Comparison of ENCODE assay signal across 20 cellular contexts in the genomic region with DNA sequence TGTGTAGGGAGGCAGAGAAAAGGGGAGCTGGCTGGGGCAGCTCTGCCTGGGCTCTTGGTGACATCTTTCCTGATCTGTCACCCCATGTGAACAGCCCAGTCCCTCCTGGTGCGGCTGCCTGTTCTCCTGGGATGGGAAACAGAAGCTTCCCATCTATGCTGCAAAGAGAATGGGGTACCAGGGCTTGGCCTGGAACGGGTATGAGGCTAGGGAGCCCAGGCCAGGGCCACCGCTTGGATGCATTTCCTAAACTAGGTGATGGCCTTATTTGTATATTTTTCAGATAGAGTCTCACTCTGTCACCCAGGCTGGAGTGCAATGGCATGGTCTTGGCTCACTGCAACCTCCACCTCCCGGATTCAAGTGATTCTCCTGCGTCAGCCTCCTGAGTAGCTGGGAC. TPM values are rescaled to one million over a fixed set of nuclear protein-coding genes. Genes with fewer than 3 reads are reported as not detected.
DNase-seq lines count a peak whose midpoint lies in the region; ATAC-seq and TF ChIP-seq lines count a peak whose summit lies in the region.
"Had no signal": no experiment of that assay in that cellular context is flagged by ENCODE, and none has a peak within 500 bp of the region (broad histone marks: within the 10 kb centered on the region; RNA-seq: fewer than 3 reads in every experiment).

No MANE protein-coding gene starts in this region.

- no peak overlapping the region for H2AFZ ChIP-seq in MM.1S (ENCODE audit: low read length)

- H3K9me3 ChIP-seq in RWPE2 (ENCODE audit: severe bottlenecking) (no peaks in the 10 kb centered on the region), endodermal cell (ENCODE audit: control insufficient read depth, low read length) (no peaks in the 10 kb centered on the region), mucosa of descending colon (no peaks in the 10 kb centered on the region), MM.1S (replicated peaks; ENCODE audit: insufficient read depth, low read length) (no peaks in the 10 kb centered on the region)
- H3K9me3 ChIP-seq: BE2C, BLaER1 had no signal

- no peaks in the 10 kb centered on the region for H3K27me3 ChIP-seq in RWPE2 (ENCODE audit: insufficient read depth, poor library complexity, severe bottlenecking)
- no peaks in the 10 kb centered on the region for H3K27me3 ChIP-seq in endodermal cell (ENCODE audit: control insufficient read depth, insufficient read depth, low read length, poor library complexity, severe bottlenecking)
- no peaks in the 10 kb centered on the region for H3K27me3 ChIP-seq in MM.1S (replicated peaks; ENCODE audit: insufficient read depth, low read length)
- H3K27me3 ChIP-seq: BLaER1 had no signal

- TF ChIP-seq CTCF in RWPE2 (IDR thresholded peaks at IDR 0.05; ENCODE audit: poor library complexity, severe bottlenecking) (no peak), endodermal cell (conservative IDR thresholded peaks at IDR 0.05) (no peak), mucosa of descending colon (IDR thresholded peaks at IDR 0.05) (no peak), MM.1S (IDR thresholded peaks at IDR 0.05; ENCODE audit: low read length) (no peak)

- no peaks in the 10 kb centered on the region for H3K79me2 ChIP-seq in MM.1S (ENCODE audit: low read length)

- no peak overlapping the region for H3K27ac Mint-ChIP-seq in endodermal cell
- H3K27ac Mint-ChIP-seq: CD14-positive monocyte; CD4-positive, CD25-positive, alpha-beta regulatory T cell; CD8-positive, alpha-beta memory T cell had no signal

- no peaks in the 10 kb centered on the region for H4K20me1 ChIP-seq in MM.1S (ENCODE audit: insufficient read depth, low read length)
- H4K20me1 ChIP-seq: BLaER1 had no signal

- H3K36me3 Mint-ChIP-seq in endodermal cell (ENCODE audit: low read depth): no peaks in the 10 kb centered on the region
- H3K36me3 Mint-ChIP-seq: CD14-positive monocyte; CD4-positive, alpha-beta memory T cell; CD4-positive, CD25-positive, alpha-beta regulatory T cell had no signal

- H3K27me3 Mint-ChIP-seq in endodermal cell (ENCODE audit: insufficient read depth): no peaks in the 10 kb centered on the region

- DNase-seq in RWPE2 (ENCODE audit: low spot score) (peak; percentile 34), endodermal cell (peak; percentile 33), mesenteric fat pad (ENCODE audit: low spot score) (peak; percentile 53), mucosa of descending colon (no peak), MM.1S (no peak)
- DNase-seq in central memory CD4-positive, alpha-beta T cell: no peak
- DNase-seq: 8988T; ACHN; BE2C; C1 segment of cervical spinal cord; CD4-positive, alpha-beta memory T cell; CD4-positive, CD25-positive, alpha-beta regulatory T cell; CD8-positive, alpha-beta memory T cell; COR-L47; DMS 273 treated with DMSO at 0.1 percent for 48 hours; DMS79 treated with DMSO at 0.1 percent for 48 hours; GF-D8 had no signal

- 88 to 92% methylated on average over 4 to 5 of the region's 5 CpGs for WGBS in endodermal cell (ENCODE audit: insufficient coverage in 1 of 2, insufficient read length in 1 of 2), 2 experiments

- no peaks in the 10 kb centered on the region for H3F3A ChIP-seq in MM.1S (ENCODE audit: insufficient read depth, low read length)

- H3K4me1 Mint-ChIP-seq in endodermal cell: peaks cover 16% of the 10 kb centered on the region
- H3K4me1 Mint-ChIP-seq: CD14-positive monocyte; CD4-positive, alpha-beta memory T cell; CD4-positive, CD25-positive, alpha-beta regulatory T cell; CD8-positive, alpha-beta memory T cell had no signal

- H3K27ac ChIP-seq in RWPE2 (ENCODE audit: poor library complexity, severe bottlenecking) (no peak overlapping the region), endodermal cell (ENCODE audit: low read depth, low read length) (no peak overlapping the region), MM.1S (ENCODE audit: low read length) (no peak overlapping the region)
- H3K27ac ChIP-seq: BLaER1 had no signal

- intact Hi-C loops in mucosa of descending colon (cut with DNase I, micrococcal nuclease): no loop called here

- no peak for ATAC-seq in RWPE2 (ENCODE audit: low read depth)
- no peak for ATAC-seq in mucosa of descending colon

- H3K36me3 ChIP-seq in RWPE2 (ENCODE audit: low read depth): no peaks in the 10 kb centered on the region
- H3K36me3 ChIP-seq in endodermal cell (ENCODE audit: control insufficient read depth, insufficient read depth, low read length): no peaks in the 10 kb centered on the region
- H3K36me3 ChIP-seq in mucosa of descending colon (ENCODE audit: low read depth): no peaks in the 10 kb centered on the region
- H3K36me3 ChIP-seq in MM.1S (replicated peaks; ENCODE audit: insufficient read depth, low read length): no peaks in the 10 kb centered on the region
- H3K36me3 ChIP-seq: BE2C, BLaER1 had no signal

- H3K4me3 Mint-ChIP-seq in endodermal cell: no peak overlapping the region
- H3K4me3 Mint-ChIP-seq: CD14-positive monocyte; CD4-positive, alpha-beta memory T cell; CD4-positive, CD25-positive, alpha-beta regulatory T cell; CD8-positive, alpha-beta memory T cell had no signal

- H3K9me3 Mint-ChIP-seq in endodermal cell: no peaks in the 10 kb centered on the region
- H3K9me3 Mint-ChIP-seq: CD14-positive monocyte; CD8-positive, alpha-beta memory T cell had no signal

- no peak overlapping the region for H3K9ac ChIP-seq in endodermal cell (ENCODE audit: extremely low read depth, low read length, poor library complexity, severe bottlenecking)
- no peak overlapping the region for H3K9ac ChIP-seq in MM.1S (ENCODE audit: low read length)
- H3K9ac ChIP-seq: BLaER1 had no signal

- H3K4me1 ChIP-seq in RWPE2 (ENCODE audit: insufficient read depth, poor library complexity, severe bottlenecking): no peaks in the 10 kb centered on the region
- H3K4me1 ChIP-seq in endodermal cell (ENCODE audit: control insufficient read depth, insufficient read depth, low read length): peaks cover 4% of the 10 kb centered on the region
- H3K4me1 ChIP-seq in mucosa of descending colon (ENCODE audit: low read depth): no peaks in the 10 kb centered on the region
- H3K4me1 ChIP-seq in MM.1S (ENCODE audit: low read length): no peaks in the 10 kb centered on the region
- H3K4me1 ChIP-seq: BE2C, BLaER1 had no signal

- no peaks in the 10 kb centered on the region for H3K9me2 ChIP-seq in MM.1S (replicated peaks; ENCODE audit: insufficient read depth, low read length)

- no peak overlapping the region for H3K4me2 ChIP-seq in MM.1S (ENCODE audit: low read depth, low read length)
- H3K4me2 ChIP-seq: BLaER1 had no signal

- H3K4me3 ChIP-seq in RWPE2 (ENCODE audit: severe bottlenecking) (no peak overlapping the region), endodermal cell (ENCODE audit: low read length) (no peak overlapping the region), mucosa of descending colon (no peak overlapping the region), MM.1S (ENCODE audit: low read length) (no peak overlapping the region)
- H3K4me3 ChIP-seq: BLaER1 had no signal

RNA-seq across cellular contexts. Expression of a gene that starts 48.6 kb away (rescaled TPM):
- total RNA-seq in endodermal cell: under 1 TPM; 0.29 to 0.42 TPM
- 5.3 TPM for polyA plus RNA-seq in endodermal cell (2013, experiment 1 of 2)
- polyA plus RNA-seq in endodermal cell (2013, experiment 2 of 2): 4.7 TPM
- total RNA-seq in mesenteric fat pad: not detected
- under 1 TPM in 1 of 3 donors, not detected in 2; 0.13 TPM for total RNA-seq in mucosa of descending colon
- total RNA-seq: CD4-positive, alpha-beta memory T cell; CD4-positive, CD25-positive, alpha-beta regulatory T cell; CD8-positive, alpha-beta memory T cell had no signal
- polyA plus RNA-seq: AG04450; CD14-positive monocyte; CD4-positive, alpha-beta memory T cell; CD4-positive, CD25-positive, alpha-beta regulatory T cell had no signal

Comparison
In these comparisons a context has a peak if more than half of its experiments do, and no peak if none do; other contexts are left out.
1. DNase-seq: peak in RWPE2 (single experiment), endodermal cell (single experiment) and mesenteric fat pad (single experiment); none in mucosa of descending colon (0 of 3), central memory CD4-positive, alpha-beta T cell (single experiment) and MM.1S (single experiment).